Comparison of ENCODE assay signal across 1 cellular context in the genomic region with DNA sequence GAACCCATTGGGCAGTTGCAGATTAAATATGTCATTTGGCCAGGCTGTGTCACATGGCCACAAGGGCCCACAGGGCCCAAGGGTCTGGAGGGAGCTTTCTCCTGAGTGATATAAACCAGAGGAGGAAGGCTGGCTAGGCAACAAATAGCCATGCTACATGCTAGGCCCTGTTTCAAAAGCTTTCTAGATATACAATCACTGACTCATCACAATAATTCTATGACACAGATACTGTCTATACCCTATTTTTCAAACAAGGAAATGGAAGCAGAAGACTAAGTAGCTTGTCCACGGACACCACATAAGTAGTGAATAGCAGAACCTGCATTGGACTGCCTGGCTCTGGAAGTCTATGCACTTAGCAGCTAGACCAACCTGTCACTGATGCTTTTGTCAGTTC.
TF ChIP-seq lines count a peak whose summit lies in the region.

No MANE protein-coding gene starts in this region.

TF ChIP-seq in K562, 482 proteins besides CTCF, POLR2A, EP300 and RAD21 (continued from another document):
- peak; percentile 39; the same call in 1 of the 2 replicates for TF ChIP-seq FOSL1 (tag; conservative IDR thresholded peaks at IDR 0.05)
- peak; percentile 60 for TF ChIP-seq C11orf30 (IDR thresholded peaks at IDR 0.05; ENCODE audit: low read depth)
- TF ChIP-seq, protein P1, sequence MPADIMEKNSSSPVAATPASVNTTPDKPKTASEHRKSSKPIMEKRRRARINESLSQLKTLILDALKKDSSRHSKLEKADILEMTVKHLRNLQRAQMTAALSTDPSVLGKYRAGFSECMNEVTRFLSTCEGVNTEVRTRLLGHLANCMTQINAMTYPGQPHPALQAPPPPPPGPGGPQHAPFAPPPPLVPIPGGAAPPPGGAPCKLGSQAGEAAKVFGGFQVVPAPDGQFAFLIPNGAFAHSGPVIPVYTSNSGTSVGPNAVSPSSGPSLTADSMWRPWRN (IDR thresholded peaks at IDR 0.05; ENCODE audit: low read depth), result no peak
- no peak for TF ChIP-seq EZH2 (IDR thresholded peaks at IDR 0.05; ENCODE audit: borderline replicate concordance, low read depth, low read length)
- TF ChIP-seq, protein P2, sequence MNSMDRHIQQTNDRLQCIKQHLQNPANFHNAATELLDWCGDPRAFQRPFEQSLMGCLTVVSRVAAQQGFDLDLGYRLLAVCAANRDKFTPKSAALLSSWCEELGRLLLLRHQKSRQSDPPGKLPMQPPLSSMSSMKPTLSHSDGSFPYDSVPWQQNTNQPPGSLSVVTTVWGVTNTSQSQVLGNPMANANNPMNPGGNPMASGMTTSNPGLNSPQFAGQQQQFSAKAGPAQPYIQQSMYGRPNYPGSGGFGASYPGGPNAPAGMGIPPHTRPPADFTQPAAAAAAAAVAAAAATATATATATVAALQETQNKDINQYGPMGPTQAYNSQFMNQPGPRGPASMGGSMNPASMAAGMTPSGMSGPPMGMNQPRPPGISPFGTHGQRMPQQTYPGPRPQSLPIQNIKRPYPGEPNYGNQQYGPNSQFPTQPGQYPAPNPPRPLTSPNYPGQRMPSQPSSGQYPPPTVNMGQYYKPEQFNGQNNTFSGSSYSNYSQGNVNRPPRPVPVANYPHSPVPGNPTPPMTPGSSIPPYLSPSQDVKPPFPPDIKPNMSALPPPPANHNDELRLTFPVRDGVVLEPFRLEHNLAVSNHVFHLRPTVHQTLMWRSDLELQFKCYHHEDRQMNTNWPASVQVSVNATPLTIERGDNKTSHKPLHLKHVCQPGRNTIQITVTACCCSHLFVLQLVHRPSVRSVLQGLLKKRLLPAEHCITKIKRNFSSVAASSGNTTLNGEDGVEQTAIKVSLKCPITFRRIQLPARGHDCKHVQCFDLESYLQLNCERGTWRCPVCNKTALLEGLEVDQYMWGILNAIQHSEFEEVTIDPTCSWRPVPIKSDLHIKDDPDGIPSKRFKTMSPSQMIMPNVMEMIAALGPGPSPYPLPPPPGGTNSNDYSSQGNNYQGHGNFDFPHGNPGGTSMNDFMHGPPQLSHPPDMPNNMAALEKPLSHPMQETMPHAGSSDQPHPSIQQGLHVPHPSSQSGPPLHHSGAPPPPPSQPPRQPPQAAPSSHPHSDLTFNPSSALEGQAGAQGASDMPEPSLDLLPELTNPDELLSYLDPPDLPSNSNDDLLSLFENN (IDR thresholded peaks at IDR 0.05; ENCODE audit: low read depth in 2 of 2, low read length in 2 of 2), result no peak
- no peak for TF ChIP-seq HEY1 (CRISPR knock-in tag; IDR thresholded peaks at IDR 0.05; ENCODE audit: borderline replicate concordance)
- TF ChIP-seq MAFF (IDR thresholded peaks at IDR 0.05; ENCODE audit: low read length), result 0 out of 2 replicates have a peak, but pooled peaks have one; percentile 16
- TF ChIP-seq MAFG (tag; conservative IDR thresholded peaks at IDR 0.05), result peak; percentile 27; the same call in 1 of the 2 replicates
- no peak for TF ChIP-seq ZNF239 (CRISPR knock-in tag; IDR thresholded peaks at IDR 0.05)
- no peak for TF ChIP-seq ILK (tag; IDR thresholded peaks at IDR 0.05; ENCODE audit: borderline replicate concordance, low read depth)
- TF ChIP-seq KHSRP (IDR thresholded peaks at IDR 0.05), result no peak
- TF ChIP-seq, protein P3, sequence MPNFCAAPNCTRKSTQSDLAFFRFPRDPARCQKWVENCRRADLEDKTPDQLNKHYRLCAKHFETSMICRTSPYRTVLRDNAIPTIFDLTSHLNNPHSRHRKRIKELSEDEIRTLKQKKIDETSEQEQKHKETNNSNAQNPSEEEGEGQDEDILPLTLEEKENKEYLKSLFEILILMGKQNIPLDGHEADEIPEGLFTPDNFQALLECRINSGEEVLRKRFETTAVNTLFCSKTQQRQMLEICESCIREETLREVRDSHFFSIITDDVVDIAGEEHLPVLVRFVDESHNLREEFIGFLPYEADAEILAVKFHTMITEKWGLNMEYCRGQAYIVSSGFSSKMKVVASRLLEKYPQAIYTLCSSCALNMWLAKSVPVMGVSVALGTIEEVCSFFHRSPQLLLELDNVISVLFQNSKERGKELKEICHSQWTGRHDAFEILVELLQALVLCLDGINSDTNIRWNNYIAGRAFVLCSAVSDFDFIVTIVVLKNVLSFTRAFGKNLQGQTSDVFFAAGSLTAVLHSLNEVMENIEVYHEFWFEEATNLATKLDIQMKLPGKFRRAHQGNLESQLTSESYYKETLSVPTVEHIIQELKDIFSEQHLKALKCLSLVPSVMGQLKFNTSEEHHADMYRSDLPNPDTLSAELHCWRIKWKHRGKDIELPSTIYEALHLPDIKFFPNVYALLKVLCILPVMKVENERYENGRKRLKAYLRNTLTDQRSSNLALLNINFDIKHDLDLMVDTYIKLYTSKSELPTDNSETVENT (CRISPR knock-in tag; IDR thresholded peaks at IDR 0.05), result no peak
